12 cellular contexts compared by ENCODE assay signal in the genomic region with DNA sequence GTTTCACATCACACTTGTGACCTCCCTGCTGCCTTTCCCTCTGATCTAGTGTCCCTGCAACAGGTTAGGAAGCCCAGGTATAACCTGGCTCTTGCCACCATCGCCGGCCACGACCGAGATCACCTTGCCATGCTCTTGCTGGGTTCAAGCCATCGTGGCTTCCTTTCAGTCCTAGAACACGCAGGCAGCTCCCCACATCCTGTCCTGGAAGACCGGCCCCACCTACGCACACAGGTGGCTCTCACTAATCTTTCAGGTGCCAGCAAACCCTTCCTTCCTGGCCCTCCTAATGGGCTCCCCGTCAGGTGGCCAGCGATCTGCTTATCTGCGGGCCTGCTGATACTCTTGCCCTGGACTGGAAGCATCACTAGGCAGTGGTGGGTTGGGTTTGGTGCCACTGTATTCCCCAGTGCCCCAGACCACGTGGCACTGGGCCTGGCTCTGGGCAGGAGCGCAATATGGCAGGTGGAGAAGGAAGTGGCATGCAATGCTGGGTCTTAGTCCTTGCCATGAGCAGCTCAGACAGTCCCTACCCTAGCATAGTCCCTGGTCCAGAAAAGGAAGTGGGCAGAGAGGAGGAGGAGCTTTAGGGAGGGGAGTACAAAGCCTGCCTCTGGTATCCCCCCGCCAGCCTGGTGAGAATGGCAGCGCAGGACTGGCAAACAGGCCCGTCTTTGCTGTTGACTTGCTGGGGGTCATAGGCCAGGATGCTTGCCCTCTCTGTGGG. TPM values are rescaled to one million over a fixed set of nuclear protein-coding genes. Genes with fewer than 3 reads are reported as not detected.
DNase-seq lines count a peak whose midpoint lies in the region; ATAC-seq, FAIRE-seq and TF ChIP-seq lines count a peak whose summit lies in the region.
"Had no signal": no experiment of that assay in that cellular context is flagged by ENCODE, and none has a peak within 500 bp of the region (broad histone marks: within the 10 kb centered on the region; RNA-seq: fewer than 3 reads in every experiment).

No MANE protein-coding gene starts in this region.

- CTCF ChIA-PET in CD8-positive, alpha-beta memory T cell (lab: Charles Lee) = interaction anchor here (1.4 to 4.6 kb wide), 2 partner anchors 12 to 74 kb away, joined by 3 to 22 read pairs; a partner anchor contains a TSS

- TF ChIP-seq CTCF in natural killer cell (IDR thresholded peaks at IDR 0.05) (no peak), foreskin keratinocyte (conservative IDR thresholded peaks at IDR 0.05) (no peak), GM13977 (IDR thresholded peaks at IDR 0.05; ENCODE audit: extremely low read depth, insufficient read depth, missing control alignments) (no peak)

- POLR2A ChIA-PET in CD8-positive, alpha-beta memory T cell (lab: Charles Lee) = no interaction called here

- H3K4me3 Mint-ChIP-seq in CD8-positive, alpha-beta memory T cell = peak overlapping the region in 6 of 7 donors; percentile 37 to 88 (median 67)
- peak overlapping the region; percentile 75 for H3K4me3 Mint-ChIP-seq in activated naive CD8-positive, alpha-beta T cell
- peak overlapping the region; percentile 56 for H3K4me3 Mint-ChIP-seq in natural killer cell

- no peaks in the 10 kb centered on the region for H3K9me3 ChIP-seq in CD8-positive, alpha-beta memory T cell (ENCODE audit: low read length)

- H3K4me3 ChIP-seq in CD8-positive, alpha-beta memory T cell (ENCODE audit: low read length) = no peak overlapping the region

- no peak for DNase-seq in CD8-positive, alpha-beta memory T cell
- DNase-seq in GM12892 (ENCODE audit: insufficient read length) = no peak
- DNase-seq in natural killer cell = no peak
- no peak for DNase-seq in foreskin keratinocyte
- no peak for DNase-seq in glomerular visceral epithelial cell (ENCODE audit: extremely low spot score)
- DNase-seq in GM13977 (ENCODE audit: low spot score) = no peak
- DNase-seq: central memory CD4-positive, alpha-beta T cell; DMS79; NCI-H1092 treated with DMSO at 0.1 percent for 48 hours had no signal

- ATAC-seq in natural killer cell (no peak), foreskin keratinocyte (no peak)

- peaks cover 0 to 8% (median 0%) of the 10 kb centered on the region in 3 donors for H3K36me3 Mint-ChIP-seq in CD8-positive, alpha-beta memory T cell
- no peaks in the 10 kb centered on the region for H3K36me3 Mint-ChIP-seq in activated naive CD8-positive, alpha-beta T cell
- no peaks in the 10 kb centered on the region for H3K36me3 Mint-ChIP-seq in natural killer cell

- peak; percentile 70 for FAIRE-seq in GM12892 (lab: Jason Lieb, UNC)
- FAIRE-seq: GM18507, islet of Langerhans had no signal

- H3K27ac Mint-ChIP-seq in CD8-positive, alpha-beta memory T cell = peak overlapping the region; percentile 28 to 93 (median 81)
- H3K27ac Mint-ChIP-seq in activated naive CD8-positive, alpha-beta T cell = peak overlapping the region; percentile 79
- peak overlapping the region; percentile 80 to 87 for H3K27ac Mint-ChIP-seq in natural killer cell

- H3K4me1 ChIP-seq in CD8-positive, alpha-beta memory T cell (ENCODE audit: insufficient read depth, low read length) = peaks cover 33% of the 10 kb centered on the region
- H3K4me1 ChIP-seq in foreskin keratinocyte = no peaks in the 10 kb centered on the region

- H3K27me3 ChIP-seq in CD8-positive, alpha-beta memory T cell (ENCODE audit: insufficient read depth, low read length, poor library complexity, severe bottlenecking) = no peaks in the 10 kb centered on the region
- H3K27me3 ChIP-seq in foreskin keratinocyte = no peaks in the 10 kb centered on the region

- in situ Hi-C loops in GM13977 (cut with MboI; ENCODE audit: low pct_unique_long_range_greater_than_20kb, low sequenced_read_pairs, unreplicated experiment) = no loop called here

- intact Hi-C loops in natural killer cell (cut with micrococcal nuclease) = no loop called here

- TF ChIP-seq POLR2A in GM12892 (IDR thresholded peaks at IDR 0.05; ENCODE audit: low read depth, low read length) = no peak

- no peak overlapping the region for H3K27ac ChIP-seq in CD8-positive, alpha-beta memory T cell (ENCODE audit: low read depth, low read length)
- no peak overlapping the region for H3K27ac ChIP-seq in foreskin keratinocyte

- H3K36me3 ChIP-seq in CD8-positive, alpha-beta memory T cell (ENCODE audit: insufficient read depth, low read length) = no peaks in the 10 kb centered on the region

- H3K27me3 Mint-ChIP-seq in CD8-positive, alpha-beta memory T cell = no peaks in the 10 kb centered on the region
- H3K27me3 Mint-ChIP-seq in activated naive CD8-positive, alpha-beta T cell = no peaks in the 10 kb centered on the region
- no peaks in the 10 kb centered on the region for H3K27me3 Mint-ChIP-seq in natural killer cell (ENCODE audit: low read depth in 2 of 2)

- peaks cover 45 to 66% (median 49%) of the 10 kb centered on the region in 3 donors for H3K4me1 Mint-ChIP-seq in CD8-positive, alpha-beta memory T cell
- peaks cover 45% of the 10 kb centered on the region for H3K4me1 Mint-ChIP-seq in activated naive CD8-positive, alpha-beta T cell (ENCODE audit: low read depth)
- H3K4me1 Mint-ChIP-seq in natural killer cell = peaks cover 27 to 50% of the 10 kb centered on the region in 2 donors

- no peaks in the 10 kb centered on the region for H3K9me3 Mint-ChIP-seq in CD8-positive, alpha-beta memory T cell
- H3K9me3 Mint-ChIP-seq in activated naive CD8-positive, alpha-beta T cell (ENCODE audit: low read depth) = no peaks in the 10 kb centered on the region
- H3K9me3 Mint-ChIP-seq in natural killer cell = no peaks in the 10 kb centered on the region

RNA-seq across cellular contexts. Expression of a gene that starts 11.8 kb away (rescaled TPM):
- total RNA-seq in CD8-positive, alpha-beta memory T cell = 10 to 100 TPM; 17.8 to 18.3 TPM
- polyA plus RNA-seq in CD8-positive, alpha-beta memory T cell = 0.79 TPM
- polyA plus RNA-seq in GM12892 (2012; ENCODE audit: missing spikeins) = 6.2 TPM
- total RNA-seq in natural killer cell (10 to 100 TPM; 23.8 to 29.3 (median 25.0) TPM), foreskin keratinocyte (20.9 and 21.8 TPM in 2 replicates)
- polyA plus RNA-seq in foreskin keratinocyte = 16.6 and 17.5 TPM in 2 replicates

RNA-seq across cellular contexts. Expression of a gene that starts 25.8 kb away (rescaled TPM):
- 10 to 100 TPM; 51.6 TPM for total RNA-seq in CD8-positive, alpha-beta memory T cell
- polyA plus RNA-seq in CD8-positive, alpha-beta memory T cell = 93.5 TPM
- polyA plus RNA-seq in GM12892 (2012; ENCODE audit: missing spikeins) = 44.3 TPM
- total RNA-seq in natural killer cell = 10 to 100 TPM; 27.7 to 28.7 (median 27.9) TPM
- 34.9 and 37.8 TPM in 2 replicates for total RNA-seq in foreskin keratinocyte
- 63.9 and 70.8 TPM in 2 replicates for polyA plus RNA-seq in foreskin keratinocyte

RNA-seq across cellular contexts. Expression of a gene that starts 28.5 kb away (rescaled TPM):
- total RNA-seq in CD8-positive, alpha-beta memory T cell = 1 to 10 TPM; 7.9 to 8.5 TPM
- polyA plus RNA-seq in CD8-positive, alpha-beta memory T cell = 6.7 TPM
- 0.68 TPM for polyA plus RNA-seq in GM12892 (2012; ENCODE audit: missing spikeins)
- total RNA-seq in natural killer cell (1 to 10 TPM; 5.1 to 8.0 (median 8.0) TPM), foreskin keratinocyte (2.5 TPM in 2 replicates)
- 5.5 and 5.8 TPM in 2 replicates for polyA plus RNA-seq in foreskin keratinocyte

RNA-seq across cellular contexts. Expression of a gene that starts 56.0 kb away (rescaled TPM):
- total RNA-seq in CD8-positive, alpha-beta memory T cell = under 1 TPM; 0.13 to 0.18 TPM
- 0.20 TPM for polyA plus RNA-seq in CD8-positive, alpha-beta memory T cell
- polyA plus RNA-seq in GM12892 (2012; ENCODE audit: missing spikeins) = 0.11 TPM
- total RNA-seq in natural killer cell (under 1 TPM; 0.55 to 1.00 (median 0.66) TPM), foreskin keratinocyte (0.04 and 0.07 TPM in 2 replicates)
- 0.03 TPM in 2 replicates for polyA plus RNA-seq in foreskin keratinocyte
